In genomic region chr19:55113570-55114039, GRCh38 we compare ENCODE assay signal across 8 cellular contexts. TPM values are rescaled to one million over a fixed set of nuclear protein-coding genes. Genes with fewer than 3 reads are reported as not detected.
DNase-seq lines count a peak whose midpoint lies in the region; ATAC-seq and TF ChIP-seq lines count a peak whose summit lies in the region.

No MANE protein-coding gene starts in this region.

- DNase-seq in caudate nucleus (lab: John Stamatoyannopoulos, UW), result peak in 41 of 61 donors; percentile 6 to 72 (median 33)
- DNase-seq in kidney glomerular epithelial cell (lab: John Stamatoyannopoulos, UW), result peak; percentile 27
- DNase-seq in superior temporal gyrus (ENCODE audit: extremely low spot score), result peak; percentile 20
- DNase-seq in CD4-positive, alpha-beta T cell, result no peak
- no peak for DNase-seq in activated T-cell treated with anti-CD3 and anti-CD28 coated beads, Interleukin-2, amount 50 U/mL, for 4 hours
- DNase-seq in A673 (ENCODE audit: low spot score), result no peak
- DNase-seq in NK-92 (lab: John Stamatoyannopoulos, UW; ENCODE audit: unreplicated experiment), result no peak

- intact Hi-C loops in CD4-positive, alpha-beta T cell (cut with DNase I, micrococcal nuclease), result no loop called here
- intact Hi-C loops in A673 (cut with micrococcal nuclease; ENCODE audit: unreplicated experiment), result no loop called here

- H3K4me1 ChIP-seq in HUES48 (ENCODE audit: control insufficient read depth, insufficient read depth, low read length), result peaks cover 11% of the 10 kb centered on the region
- peaks cover 14% of the 10 kb centered on the region for H3K4me1 ChIP-seq in A673 (ENCODE audit: insufficient read depth, low read length, poor library complexity, severe bottlenecking)

- H3K27ac Mint-ChIP-seq in CD4-positive, alpha-beta T cell, result no peak overlapping the region

- H3K4me1 Mint-ChIP-seq in CD4-positive, alpha-beta T cell (ENCODE audit: low read depth), result peaks cover 29% of the 10 kb centered on the region
- H3K4me1 Mint-ChIP-seq in activated T-cell treated with anti-CD3 and anti-CD28 coated beads, Interleukin-2, amount 50 U/mL, for 4 hours (ENCODE audit: low read depth), result peaks cover 23% of the 10 kb centered on the region

- no peaks in the 10 kb centered on the region for H3K27me3 Mint-ChIP-seq in CD4-positive, alpha-beta T cell
- no peaks in the 10 kb centered on the region for H3K27me3 Mint-ChIP-seq in activated T-cell treated with anti-CD3 and anti-CD28 coated beads, Interleukin-2, amount 50 U/mL, for 4 hours (ENCODE audit: low read depth)

- peaks cover 39% of the 10 kb centered on the region for H3K36me3 Mint-ChIP-seq in CD4-positive, alpha-beta T cell (ENCODE audit: low read depth)
- no peaks in the 10 kb centered on the region for H3K36me3 Mint-ChIP-seq in activated T-cell treated with anti-CD3 and anti-CD28 coated beads, Interleukin-2, amount 50 U/mL, for 4 hours (ENCODE audit: insufficient read depth)

- H3K27ac ChIP-seq in HUES48 (ENCODE audit: low read depth, low read length) (peak overlapping the region; percentile 77), caudate nucleus (ENCODE audit: low read depth, low read length) (peak overlapping the region; percentile 56), A673 (ENCODE audit: low read depth, low read length, poor library complexity, severe bottlenecking) (no peak overlapping the region)
- no peak overlapping the region for H3K27ac ChIP-seq in CD4-positive, alpha-beta T cell (ENCODE audit: low read depth, low read length)

- peaks cover 11% of the 10 kb centered on the region for H3K36me3 ChIP-seq in HUES48 (ENCODE audit: control insufficient read depth, insufficient read depth, low read length)
- H3K36me3 ChIP-seq in A673 (ENCODE audit: insufficient read depth, low read length, poor library complexity, severe bottlenecking), result peaks cover 2% of the 10 kb centered on the region

- no peaks in the 10 kb centered on the region for H3K9me3 Mint-ChIP-seq in CD4-positive, alpha-beta T cell
- no peaks in the 10 kb centered on the region for H3K9me3 Mint-ChIP-seq in activated T-cell treated with anti-CD3 and anti-CD28 coated beads, Interleukin-2, amount 50 U/mL, for 4 hours

- TF ChIP-seq CTCF in CD4-positive, alpha-beta T cell (IDR thresholded peaks at IDR 0.05), result no peak
- TF ChIP-seq CTCF in A673 (conservative IDR thresholded peaks at IDR 0.05; ENCODE audit: low read depth, low read length), result no peak

- ATAC-seq in CD4-positive, alpha-beta T cell (ENCODE audit: poor library complexity), result no peak
- ATAC-seq in activated T-cell treated with anti-CD3 and anti-CD28 coated beads, Interleukin-2, amount 50 U/mL, for 4 hours, result no peak

- H3K27me3 ChIP-seq in HUES48 (ENCODE audit: control insufficient read depth, insufficient read depth, low read length) (no peaks in the 10 kb centered on the region), A673 (replicated peaks; ENCODE audit: insufficient read depth, low read depth, low read length, poor library complexity) (no peaks in the 10 kb centered on the region)
- H3K27me3 ChIP-seq in CD4-positive, alpha-beta T cell (ENCODE audit: control insufficient read depth, insufficient read depth, low read length), result no peaks in the 10 kb centered on the region

- POLR2A ChIA-PET in CD4-positive, alpha-beta T cell (lab: Charles Lee), result interaction anchor here (1.1 kb wide), 1 partner anchor 541 kb away, joined by 3 read pairs; no protein-coding TSS in a partner anchor
- POLR2A ChIA-PET in A673 (lab: Charles Lee; ENCODE audit: low non-redundant PET), result no interaction called here

- CTCF ChIA-PET in CD4-positive, alpha-beta T cell (lab: Charles Lee), result no interaction called here
- CTCF ChIA-PET in A673 (lab: Charles Lee), result interaction anchor here (0.5 kb wide), 1 partner anchor 433 kb away, joined by 3 read pairs; no protein-coding TSS in a partner anchor

- no peaks in the 10 kb centered on the region for H3K9me3 ChIP-seq in HUES48 (ENCODE audit: control insufficient read depth, insufficient read depth, low read length)
- H3K9me3 ChIP-seq in CD4-positive, alpha-beta T cell (ENCODE audit: control insufficient read depth, low read length), result no peaks in the 10 kb centered on the region
- H3K9me3 ChIP-seq in A673 (ENCODE audit: low read depth, low read length, poor library complexity, severe bottlenecking), result no peaks in the 10 kb centered on the region

- no TSS peak for BruUV-seq in A673 (replicated peaks; lab: Mats Ljungman, UMichigan)

- H3K4me3 ChIP-seq in HUES48 (ENCODE audit: low read depth, low read length) (no peak overlapping the region), A673 (ENCODE audit: low read depth, low read length, poor library complexity, severe bottlenecking) (no peak overlapping the region)

- no peak overlapping the region for H3K9ac ChIP-seq in HUES48 (ENCODE audit: low read depth, low read length)

- H3K4me3 Mint-ChIP-seq in CD4-positive, alpha-beta T cell, result no peak overlapping the region
- H3K4me3 Mint-ChIP-seq in activated T-cell treated with anti-CD3 and anti-CD28 coated beads, Interleukin-2, amount 50 U/mL, for 4 hours, result no peak overlapping the region

RNA-seq across cellular contexts. Expression of gene PPP1R12C, which starts 3.8 kb away (rescaled TPM):
- total RNA-seq in CD4-positive, alpha-beta T cell, result 100 to 1,000 TPM; 123 to 136 TPM
- 100 to 1,000 TPM in 2 of 3 donors, 10 to 100 TPM in 1; 95.6 to 105 (median 104) TPM for total RNA-seq in activated T-cell treated with anti-CD3 and anti-CD28 coated beads, Interleukin-2, amount 50 U/mL, for 4 hours
- 85.7 and 94.6 TPM in 2 replicates for total RNA-seq in A673 (2021)

RNA-seq across cellular contexts. Expression of gene TNNT1, which starts 35.4 kb away (rescaled TPM):
- total RNA-seq in CD4-positive, alpha-beta T cell, result not detected
- not detected for total RNA-seq in activated T-cell treated with anti-CD3 and anti-CD28 coated beads, Interleukin-2, amount 50 U/mL, for 4 hours
- 37.6 and 54.3 TPM in 2 replicates for total RNA-seq in A673 (2021)

RNA-seq across cellular contexts. Expression of gene EPS8L1, which starts 37.9 kb away (rescaled TPM):
- total RNA-seq in CD4-positive, alpha-beta T cell, result 1 to 10 TPM; 2.0 to 2.2 TPM
- 1 to 10 TPM in 1 of 3 donors, under 1 TPM in 2; 0.53 to 1.2 (median 0.87) TPM for total RNA-seq in activated T-cell treated with anti-CD3 and anti-CD28 coated beads, Interleukin-2, amount 50 U/mL, for 4 hours
- 7.7 and 10.2 TPM in 2 replicates for total RNA-seq in A673 (2021)

RNA-seq across cellular contexts. Expression of gene TNNI3, which starts 43.9 kb away (rescaled TPM):
- not detected for total RNA-seq in CD4-positive, alpha-beta T cell
- not detected for total RNA-seq in activated T-cell treated with anti-CD3 and anti-CD28 coated beads, Interleukin-2, amount 50 U/mL, for 4 hours
- 12.8 and 16.5 TPM in 2 replicates for total RNA-seq in A673 (2021)

RNA-seq across cellular contexts. Expression of gene RDH13, which starts 50.7 kb away (rescaled TPM):
- 1 to 10 TPM; 7.4 to 8.8 TPM for total RNA-seq in CD4-positive, alpha-beta T cell
- 10 to 100 TPM; 19.2 to 40.7 (median 19.5) TPM for total RNA-seq in activated T-cell treated with anti-CD3 and anti-CD28 coated beads, Interleukin-2, amount 50 U/mL, for 4 hours
- 19.0 and 24.4 TPM in 2 replicates for total RNA-seq in A673 (2021)

Comparison
In these comparisons a context has a peak if more than half of its experiments do, and no peak if none do; other contexts are left out.
1. H3K27ac ChIP-seq: peak in HUES48 (single experiment) and caudate nucleus (single experiment); none in CD4-positive, alpha-beta T cell (single experiment) and A673 (single experiment).
2. DNase-seq: peak in caudate nucleus (41 of 61), kidney glomerular epithelial cell (single experiment) and superior temporal gyrus (single experiment); none in CD4-positive, alpha-beta T cell (0 of 10), activated T-cell treated with anti-CD3 and anti-CD28 coated beads, Interleukin-2, amount 50 U/mL, for 4 hours (single experiment), A673 (single experiment) and NK-92 (single experiment).
3. RNA of gene TNNT1, which starts 35.4 kb away (total RNA-seq): 37.6 to 54.3 TPM in A673; not detected in CD4-positive, alpha-beta T cell and not detected in activated T-cell treated with anti-CD3 and anti-CD28 coated beads, Interleukin-2, amount 50 U/mL, for 4 hours; every median in the first group is over 10 times any median in the second.